Comparison of ENCODE assay signal across 18 cellular contexts in the genomic region with DNA sequence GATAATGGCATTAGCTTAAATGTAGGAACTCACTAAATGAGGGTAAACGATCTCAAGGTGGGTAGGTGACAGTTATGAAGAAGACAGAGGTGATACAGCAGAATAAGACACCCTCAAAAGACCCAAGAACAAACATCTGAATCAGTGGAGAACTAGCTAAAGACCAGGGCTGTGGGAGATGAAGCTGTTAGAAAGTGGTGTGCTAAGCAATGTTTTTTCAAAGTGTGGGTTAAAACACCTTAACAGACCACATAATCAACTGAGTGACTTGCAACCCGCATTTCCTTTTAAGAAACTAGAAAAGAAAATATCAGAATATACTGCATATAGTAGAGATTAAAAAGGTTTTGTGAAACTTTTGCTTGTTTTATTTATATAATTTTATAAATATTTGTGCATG.
DNase-seq lines count a peak whose midpoint lies in the region; ATAC-seq and TF ChIP-seq lines count a peak whose summit lies in the region.
"Had no signal": no experiment of that assay in that cellular context is flagged by ENCODE, and none has a peak within 500 bp of the region (broad histone marks: within the 10 kb centered on the region; RNA-seq: fewer than 3 reads in every experiment).

No MANE protein-coding gene starts in this region.

- H3K4me3 Mint-ChIP-seq in CD4-positive, CD25-positive, alpha-beta regulatory T cell: no peak overlapping the region
- no peak overlapping the region for H3K4me3 Mint-ChIP-seq in CD4-positive, alpha-beta memory T cell
- no peak overlapping the region for H3K4me3 Mint-ChIP-seq in activated CD8-positive, alpha-beta T cell treated with anti-CD3 and anti-CD28 coated beads, Interleukin-2, amount 10 ng/mL, durations not matched to agents 7 days and 5 days
- peak overlapping the region in 6 of 10 donors; percentile 1 to 39 (median 16) for H3K4me3 Mint-ChIP-seq in naive thymus-derived CD8-positive, alpha-beta T cell
- H3K4me3 Mint-ChIP-seq: H9 had no signal

- no TSS peak for BruUV-seq in PC-3 (replicated peaks; lab: Mats Ljungman, UMichigan)

- ATAC-seq in CD4-positive, CD25-positive, alpha-beta regulatory T cell (ENCODE audit: low read depth in 2 of 2): no peak
- ATAC-seq in activated CD8-positive, alpha-beta T cell treated with anti-CD3 and anti-CD28 coated beads, Interleukin-2, amount 10 ng/mL, durations not matched to agents 7 days and 5 days: peak; percentile 55
- peak in 1 of 2 donors; percentile 59 for ATAC-seq in naive thymus-derived CD8-positive, alpha-beta T cell
- no peak for ATAC-seq in PC-3

- peak overlapping the region in 2 of 3 donors; percentile 15 to 67 for H3K27ac Mint-ChIP-seq in CD4-positive, CD25-positive, alpha-beta regulatory T cell
- H3K27ac Mint-ChIP-seq in CD4-positive, alpha-beta memory T cell: peak overlapping the region in 4 of 7 donors; percentile 5 to 68 (median 54)
- peak overlapping the region; percentile 74 for H3K27ac Mint-ChIP-seq in activated CD8-positive, alpha-beta T cell treated with anti-CD3 and anti-CD28 coated beads, Interleukin-2, amount 10 ng/mL, durations not matched to agents 7 days and 5 days
- H3K27ac Mint-ChIP-seq in naive thymus-derived CD8-positive, alpha-beta T cell: peak overlapping the region; percentile 2 to 84 (median 58)

- CTCF ChIA-PET in CD4-positive, alpha-beta memory T cell (lab: Charles Lee; ENCODE audit: partially characterized antibody): interaction anchor here (0.6 to 1.2 kb wide), 4 partner anchors 15 to 92 kb away, joined by 3 to 4 read pairs (median 3); no protein-coding TSS in a partner anchor
- CTCF ChIA-PET in activated CD8-positive, alpha-beta T cell treated with anti-CD3 and anti-CD28 coated beads, Interleukin-2, amount 10 ng/mL, durations not matched to agents 7 days and 5 days (lab: Charles Lee): interaction anchor here (0.7 to 3.0 kb wide), 7 partner anchors 7 to 92 kb away, joined by 3 to 20 read pairs (median 6); no protein-coding TSS in a partner anchor
- CTCF ChIA-PET in PC-3 (lab: Charles Lee): interaction anchor here (0.7 kb wide), 1 partner anchor 26 kb away, joined by 4 read pairs; no protein-coding TSS in a partner anchor

- H3K4me3 ChIP-seq in CD4-positive, CD25-positive, alpha-beta regulatory T cell (ENCODE audit: low read depth, low read length): no peak overlapping the region
- H3K4me3 ChIP-seq in CD4-positive, alpha-beta memory T cell (ENCODE audit: low read length in 2 of 2): no peak overlapping the region
- no peak overlapping the region for H3K4me3 ChIP-seq in esophagus squamous epithelium
- H3K4me3 ChIP-seq in PC-3 (ENCODE audit: low read length): no peak overlapping the region

- H3K4me2 ChIP-seq in PC-3 (ENCODE audit: low read length): no peak overlapping the region

- no peaks in the 10 kb centered on the region for H3K9me2 ChIP-seq in PC-3 (replicated peaks; ENCODE audit: low read length)

- no peak for TF ChIP-seq POLR2A in esophagus squamous epithelium (IDR thresholded peaks at IDR 0.05)

- peaks cover 61% of the 10 kb centered on the region for H3K36me3 Mint-ChIP-seq in CD4-positive, CD25-positive, alpha-beta regulatory T cell
- peaks cover 55 to 63% of the 10 kb centered on the region in 2 donors for H3K36me3 Mint-ChIP-seq in CD4-positive, alpha-beta memory T cell
- H3K36me3 Mint-ChIP-seq in activated CD8-positive, alpha-beta T cell treated with anti-CD3 and anti-CD28 coated beads, Interleukin-2, amount 10 ng/mL, durations not matched to agents 7 days and 5 days (ENCODE audit: low read depth): peaks cover 55% of the 10 kb centered on the region
- peaks cover 8 to 80% (median 25%) of the 10 kb centered on the region in 3 donors for H3K36me3 Mint-ChIP-seq in naive thymus-derived CD8-positive, alpha-beta T cell

- peaks cover 0 to 5% (median 0%) of the 10 kb centered on the region in 7 donors for H3K9me3 Mint-ChIP-seq in CD4-positive, CD25-positive, alpha-beta regulatory T cell
- H3K9me3 Mint-ChIP-seq in CD4-positive, alpha-beta memory T cell: peaks cover 0 to 3% (median 0%) of the 10 kb centered on the region in 8 donors
- H3K9me3 Mint-ChIP-seq in activated CD8-positive, alpha-beta T cell treated with anti-CD3 and anti-CD28 coated beads, Interleukin-2, amount 10 ng/mL, durations not matched to agents 7 days and 5 days (ENCODE audit: insufficient read depth): no peaks in the 10 kb centered on the region
- H3K9me3 Mint-ChIP-seq in naive thymus-derived CD8-positive, alpha-beta T cell: peaks cover 0 to 1% (median 0%) of the 10 kb centered on the region in 9 donors

- intact Hi-C loops in CD4-positive, alpha-beta memory T cell (cut with micrococcal nuclease): no loop called here
- intact Hi-C loops in esophagus squamous epithelium (cut with DNase I) (no loop called here), PC-3 (cut with micrococcal nuclease) (no loop called here)

- TF ChIP-seq CTCF in esophagus squamous epithelium (IDR thresholded peaks at IDR 0.05) (no peak), PC-3 (conservative IDR thresholded peaks at IDR 0.05; ENCODE audit: low read depth, low read length) (no peak)

- H3K9ac ChIP-seq in PC-3 (ENCODE audit: low read length): no peak overlapping the region

- H3K4me1 ChIP-seq in CD4-positive, CD25-positive, alpha-beta regulatory T cell (ENCODE audit: control insufficient read depth, insufficient read depth, low read length, poor library complexity, severe bottlenecking): no peaks in the 10 kb centered on the region
- no peaks in the 10 kb centered on the region for H3K4me1 ChIP-seq in CD4-positive, alpha-beta memory T cell (ENCODE audit: insufficient read depth, low read length)
- H3K4me1 ChIP-seq in esophagus squamous epithelium: no peaks in the 10 kb centered on the region
- H3K4me1 ChIP-seq in PC-3 (ENCODE audit: insufficient read depth, low read length): no peaks in the 10 kb centered on the region
- H3K4me1 ChIP-seq: Caco-2 had no signal

- no peak overlapping the region for H2AFZ ChIP-seq in PC-3 (ENCODE audit: low read length)

- peaks cover 61% of the 10 kb centered on the region for H3K36me3 ChIP-seq in CD4-positive, CD25-positive, alpha-beta regulatory T cell (ENCODE audit: control insufficient read depth, insufficient read depth, low read length)
- H3K36me3 ChIP-seq in CD4-positive, alpha-beta memory T cell (ENCODE audit: insufficient read depth, low read length): peaks cover 19% of the 10 kb centered on the region
- H3K36me3 ChIP-seq in esophagus squamous epithelium (peaks cover 0 to 99% (median 0%) of the 10 kb centered on the region in 3 donors), PC-3 (ENCODE audit: low read depth, low read length) (peaks cover 11% of the 10 kb centered on the region)

- H3K4me1 Mint-ChIP-seq in CD4-positive, CD25-positive, alpha-beta regulatory T cell: peaks cover 0 to 15% (median 2%) of the 10 kb centered on the region in 4 donors
- H3K4me1 Mint-ChIP-seq in CD4-positive, alpha-beta memory T cell: peaks cover 0 to 5% (median 0%) of the 10 kb centered on the region in 4 donors
- peaks cover 17% of the 10 kb centered on the region for H3K4me1 Mint-ChIP-seq in activated CD8-positive, alpha-beta T cell treated with anti-CD3 and anti-CD28 coated beads, Interleukin-2, amount 10 ng/mL, durations not matched to agents 7 days and 5 days (ENCODE audit: low read depth)
- peaks cover 15 to 30% (median 26%) of the 10 kb centered on the region in 4 donors for H3K4me1 Mint-ChIP-seq in naive thymus-derived CD8-positive, alpha-beta T cell
- H3K4me1 Mint-ChIP-seq: H9 had no signal

- H3K27me3 ChIP-seq in CD4-positive, CD25-positive, alpha-beta regulatory T cell (ENCODE audit: control insufficient read depth, insufficient read depth, low read length): no peaks in the 10 kb centered on the region
- no peaks in the 10 kb centered on the region for H3K27me3 ChIP-seq in CD4-positive, alpha-beta memory T cell (ENCODE audit: insufficient read depth, low read length)
- H3K27me3 ChIP-seq in esophagus squamous epithelium: no peaks in the 10 kb centered on the region
- H3K27me3 ChIP-seq in PC-3 (ENCODE audit: low read length): no peaks in the 10 kb centered on the region

- H3K9me3 ChIP-seq in CD4-positive, CD25-positive, alpha-beta regulatory T cell (ENCODE audit: control insufficient read depth in 2 of 2, low read length in 2 of 2): no peaks in the 10 kb centered on the region
- H3K9me3 ChIP-seq in CD4-positive, alpha-beta memory T cell (ENCODE audit: control insufficient read depth in 1 of 2, low read length in 2 of 2): no peaks in the 10 kb centered on the region
- H3K9me3 ChIP-seq in esophagus squamous epithelium (peaks cover 0 to 8% (median 0%) of the 10 kb centered on the region in 3 donors), PC-3 (ENCODE audit: low read length) (no peaks in the 10 kb centered on the region)

- H3F3A ChIP-seq in PC-3 (ENCODE audit: low read length, unreplicated experiment): no peaks in the 10 kb centered on the region

- no peak overlapping the region for H3K27ac ChIP-seq in CD4-positive, CD25-positive, alpha-beta regulatory T cell (ENCODE audit: insufficient read depth, low read length, poor library complexity, severe bottlenecking)
- H3K27ac ChIP-seq in CD4-positive, alpha-beta memory T cell (ENCODE audit: low read depth, low read length): no peak overlapping the region
- H3K27ac ChIP-seq in esophagus squamous epithelium (no peak overlapping the region), PC-3 (ENCODE audit: low read length) (no peak overlapping the region)
- H3K27ac ChIP-seq: C4-2B had no signal

- no peaks in the 10 kb centered on the region for H3K27me3 Mint-ChIP-seq in CD4-positive, CD25-positive, alpha-beta regulatory T cell
- H3K27me3 Mint-ChIP-seq in CD4-positive, alpha-beta memory T cell: no peaks in the 10 kb centered on the region
- H3K27me3 Mint-ChIP-seq in activated CD8-positive, alpha-beta T cell treated with anti-CD3 and anti-CD28 coated beads, Interleukin-2, amount 10 ng/mL, durations not matched to agents 7 days and 5 days (ENCODE audit: low read depth): no peaks in the 10 kb centered on the region
- H3K27me3 Mint-ChIP-seq in naive thymus-derived CD8-positive, alpha-beta T cell: no peaks in the 10 kb centered on the region

- H3K79me2 ChIP-seq in PC-3 (ENCODE audit: low read length): no peaks in the 10 kb centered on the region

- no peak for DNase-seq in CD4-positive, CD25-positive, alpha-beta regulatory T cell
- DNase-seq in CD4-positive, alpha-beta memory T cell: no peak
- no peak for DNase-seq in activated CD8-positive, alpha-beta T cell treated with anti-CD3 and anti-CD28 coated beads, Interleukin-2, amount 10 ng/mL, durations not matched to agents 7 days and 5 days
- DNase-seq in naive thymus-derived CD8-positive, alpha-beta T cell: peak in 2 of 10 donors; percentile 13 to 16
- DNase-seq in esophagus squamous epithelium (lab: John Stamatoyannopoulos, UW): no peak
- DNase-seq in SHP77 treated with DMSO at 0.1 percent for 48 hours (lab: John Stamatoyannopoulos, UW): no peak
- no peak for DNase-seq in PC-3
- DNase-seq: AML-193, Caco-2, GDM1, H9, KBM-7, MV-4-11, NCI-H1694 treated with DMSO at 0.1 percent for 48 hours, NCI-H510A, NCI-H774, SHP77 had no signal

- no peaks in the 10 kb centered on the region for H4K20me1 ChIP-seq in PC-3 (ENCODE audit: low read length)

- POLR2A ChIA-PET in CD4-positive, alpha-beta memory T cell (lab: Charles Lee; ENCODE audit: partially characterized antibody): interaction anchor here (0.5 to 1.4 kb wide), 2 partner anchors 70 to 179 kb away, joined by 4 read pairs; a partner anchor contains a TSS
- POLR2A ChIA-PET in activated CD8-positive, alpha-beta T cell treated with anti-CD3 and anti-CD28 coated beads, Interleukin-2, amount 10 ng/mL, durations not matched to agents 7 days and 5 days (lab: Charles Lee): no interaction called here
- POLR2A ChIA-PET in naive thymus-derived CD8-positive, alpha-beta T cell (lab: Charles Lee): interaction anchor here (1.3 kb wide), 1 partner anchor 70 kb away, joined by 4 read pairs; a partner anchor contains a TSS
- POLR2A ChIA-PET in PC-3 (lab: Charles Lee; ENCODE audit: unreplicated experiment): interaction anchor here (1.1 kb wide), 1 partner anchor 70 kb away, joined by 8 read pairs; a partner anchor contains a TSS

- WGBS in esophagus squamous epithelium, 2 donors: 82 to 94% methylated on average over 2 of the region's 2 CpGs

Comparison
In these comparisons a context has a peak if more than half of its experiments do, and no peak if none do; other contexts are left out.
1. H3K4me3 Mint-ChIP-seq: peak in naive thymus-derived CD8-positive, alpha-beta T cell (6 of 10); none in CD4-positive, CD25-positive, alpha-beta regulatory T cell (0 of 4), CD4-positive, alpha-beta memory T cell (0 of 8) and activated CD8-positive, alpha-beta T cell treated with anti-CD3 and anti-CD28 coated beads, Interleukin-2, amount 10 ng/mL, durations not matched to agents 7 days and 5 days (single experiment).
2. Peak in every context shown above with its lines, with median percentiles within 50 percentile points of each other: H3K27ac Mint-ChIP-seq.